19 cellular contexts compared by ENCODE assay signal in genomic region chr12:107822356-107822755, GRCh38. TPM values are rescaled to one million over a fixed set of nuclear protein-coding genes. Genes with fewer than 3 reads are reported as not detected.
DNase-seq lines count a peak whose midpoint lies in the region; ATAC-seq and TF ChIP-seq lines count a peak whose summit lies in the region.
"Had no signal": no experiment of that assay in that cellular context is flagged by ENCODE, and none has a peak within 500 bp of the region (broad histone marks: within the 10 kb centered on the region; RNA-seq: fewer than 3 reads in every experiment).

No MANE protein-coding gene starts in this region.

- no peak for ATAC-seq in foreskin keratinocyte
- no peak for ATAC-seq in GM18909 (IDR thresholded peaks at IDR 0.05; ENCODE audit: poor library complexity, unreplicated experiment)
- ATAC-seq: Panc1, Right ventricle myocardium inferior had no signal

- no peak for TF ChIP-seq CTCF in foreskin keratinocyte (conservative IDR thresholded peaks at IDR 0.05)

- H3K27me3 ChIP-seq in iPS-15b (ENCODE audit: control insufficient read depth, insufficient read depth, low read length), result peaks cover 5% of the 10 kb centered on the region
- H3K27me3 ChIP-seq in foreskin keratinocyte, result no peaks in the 10 kb centered on the region
- H3K27me3 ChIP-seq: BLaER1 treated with 17β-estradiol and CSF1 and Interleukin-3, amounts not matched to agents 10 nM and 100 nM had no signal

- H3K4me1 ChIP-seq in iPS-15b (ENCODE audit: control insufficient read depth, insufficient read depth, low read length) (peaks cover 2% of the 10 kb centered on the region), foreskin keratinocyte (no peaks in the 10 kb centered on the region)

- no peak overlapping the region for H3K9ac ChIP-seq in iPS-15b (ENCODE audit: low read depth, low read length)
- H3K9ac ChIP-seq: BLaER1 treated with 17β-estradiol and CSF1 and Interleukin-3, amounts not matched to agents 10 nM and 100 nM; GM23248; KMS-11 had no signal

- no peaks in the 10 kb centered on the region for H3K36me3 ChIP-seq in iPS-15b (ENCODE audit: control insufficient read depth, insufficient read depth, low read length)

- peak overlapping the region; percentile 35 for H3K4me3 ChIP-seq in iPS-15b (ENCODE audit: low read depth, low read length)
- H3K4me3 ChIP-seq: BLaER1 treated with 17β-estradiol and CSF1 and Interleukin-3, amounts not matched to agents 10 nM and 100 nM; GM23248 had no signal

- peaks cover 2% of the 10 kb centered on the region for H3K9me3 ChIP-seq in iPS-15b (ENCODE audit: control insufficient read depth, insufficient read depth, low read length)

- H3K27ac ChIP-seq in foreskin keratinocyte, result no peak overlapping the region
- H3K27ac ChIP-seq: 22Rv1; BLaER1 treated with 17β-estradiol and CSF1 and Interleukin-3, amounts not matched to agents 10 nM and 100 nM; GM23248; KMS-11 had no signal

- peak; percentile 20 for DNase-seq in NCI-H82 (lab: John Stamatoyannopoulos, UW)
- DNase-seq in NCI-H82 treated with DMSO at 0.1 percent for 48 hours (lab: John Stamatoyannopoulos, UW; ENCODE audit: unreplicated experiment), result no peak
- DNase-seq in NCI-H748 (lab: John Stamatoyannopoulos, UW; ENCODE audit: unreplicated experiment), result peak; percentile 5
- peak; percentile 18 for DNase-seq in pons (ENCODE audit: low spot score)
- no peak for DNase-seq in foreskin keratinocyte
- no peak for DNase-seq in SHP77 treated with DMSO at 0.1 percent for 48 hours (lab: John Stamatoyannopoulos, UW)
- DNase-seq: DMS 273 treated with DMSO at 0.1 percent for 48 hours, EL, GM23248, MM.1S, NCI-H2029, NCI-H510A treated with DMSO at 0.1 percent for 48 hours had no signal

RNA-seq across cellular contexts. Expression of gene ASCL4, which starts 47.9 kb away (rescaled TPM):
- not detected in 2 replicates for total RNA-seq in foreskin keratinocyte
- not detected in 2 replicates for polyA plus RNA-seq in foreskin keratinocyte
- total RNA-seq: GM23248, Right ventricle myocardium inferior had no signal
- polyA plus RNA-seq: GM23248 had no signal

Comparison
In these comparisons a context has a peak if more than half of its experiments do, and no peak if none do; other contexts are left out.
1. DNase-seq: peak in NCI-H82 (single experiment), NCI-H748 (single experiment) and pons (single experiment); none in NCI-H82 treated with DMSO at 0.1 percent for 48 hours (single experiment), foreskin keratinocyte (0 of 2) and SHP77 treated with DMSO at 0.1 percent for 48 hours (single experiment).